ENCODE assay signal across 8 cellular contexts in the genomic region with DNA sequence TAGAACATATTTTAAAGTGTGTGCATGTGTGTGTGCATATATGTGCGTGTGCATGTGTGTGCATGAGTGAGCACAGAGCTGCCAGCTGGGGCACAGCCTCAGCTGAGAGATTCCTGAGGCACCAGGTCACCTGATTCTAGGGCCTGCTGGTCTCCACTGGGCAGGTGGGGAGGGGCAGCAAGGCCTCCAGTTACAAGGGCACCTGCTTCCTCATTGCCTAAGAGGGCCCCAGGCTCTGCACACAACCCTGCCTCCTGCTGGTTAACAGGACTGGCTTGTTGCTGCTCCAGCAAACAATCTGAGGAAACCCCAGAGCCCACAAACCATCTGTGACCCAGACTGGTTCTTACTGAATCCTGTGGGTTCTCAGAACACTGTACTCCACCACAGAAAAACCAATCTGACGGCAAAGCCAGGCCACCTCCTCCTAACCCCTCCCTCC. TPM values are rescaled to one million over a fixed set of nuclear protein-coding genes. Genes with fewer than 3 reads are reported as not detected.
DNase-seq lines count a peak whose midpoint lies in the region; ATAC-seq lines count a peak whose summit lies in the region.

No MANE protein-coding gene starts in this region.

- no peaks in the 10 kb centered on the region for H3K36me3 Mint-ChIP-seq in stimulated activated effector memory CD8-positive, alpha-beta T cell treated with anti-CD3 and anti-CD28 coated beads, Interleukin-12 subunit alpha, Interleukin-12 subunit beta, amount 100 ng/mL, for 72 hours

- H3K9me3 Mint-ChIP-seq in stimulated activated effector memory CD8-positive, alpha-beta T cell treated with anti-CD3 and anti-CD28 coated beads, Interleukin-12 subunit alpha, Interleukin-12 subunit beta, amount 100 ng/mL, for 72 hours = no peaks in the 10 kb centered on the region

- DNase-seq in NCI-H1092 (lab: John Stamatoyannopoulos, UW) = peak; percentile 48
- peak; percentile 23 for DNase-seq in SK-N-DZ (ENCODE audit: low spot score)
- DNase-seq in activated naive CD4-positive, alpha-beta T cell treated with anti-CD3 and anti-CD28 coated beads, Interleukin-2, amount 50 U/mL, for 16 hours = peak; percentile 17
- peak; percentile 27 for DNase-seq in kidney glomerular epithelial cell (lab: John Stamatoyannopoulos, UW)
- DNase-seq in stimulated activated effector memory CD8-positive, alpha-beta T cell treated with anti-CD3 and anti-CD28 coated beads, Interleukin-12 subunit alpha, Interleukin-12 subunit beta, amount 100 ng/mL, for 72 hours (ENCODE audit: low spot score in 2 of 2) = peak; percentile 26 to 84
- DNase-seq in GM19240 (ENCODE audit: insufficient read length, low spot score) = no peak

- H3K4me3 Mint-ChIP-seq in stimulated activated effector memory CD8-positive, alpha-beta T cell treated with anti-CD3 and anti-CD28 coated beads, Interleukin-12 subunit alpha, Interleukin-12 subunit beta, amount 100 ng/mL, for 72 hours = no peak overlapping the region

- peaks cover 23% of the 10 kb centered on the region for H3K4me1 Mint-ChIP-seq in stimulated activated effector memory CD8-positive, alpha-beta T cell treated with anti-CD3 and anti-CD28 coated beads, Interleukin-12 subunit alpha, Interleukin-12 subunit beta, amount 100 ng/mL, for 72 hours

- ATAC-seq in GM18499 (IDR thresholded peaks at IDR 0.05; ENCODE audit: insufficient read depth, unreplicated experiment) (peak; percentile 70), HG02678 (IDR thresholded peaks at IDR 0.05; ENCODE audit: unreplicated experiment) (peak; percentile 75)
- peak; percentile 97 for ATAC-seq in stimulated activated effector memory CD8-positive, alpha-beta T cell treated with anti-CD3 and anti-CD28 coated beads, Interleukin-12 subunit alpha, Interleukin-12 subunit beta, amount 100 ng/mL, for 72 hours

- no peak overlapping the region for H3K27ac Mint-ChIP-seq in stimulated activated effector memory CD8-positive, alpha-beta T cell treated with anti-CD3 and anti-CD28 coated beads, Interleukin-12 subunit alpha, Interleukin-12 subunit beta, amount 100 ng/mL, for 72 hours

RNA-seq across cellular contexts. Expression of a gene that starts 22.9 kb away (rescaled TPM):
- 22.8 and 23.8 TPM in 2 replicates for polyA plus RNA-seq in SK-N-DZ (2014; cell fraction: cytosol; rRNA removed)
- 10.8 and 11.4 TPM in 2 replicates for polyA plus RNA-seq in SK-N-DZ (2014; cell fraction: nucleus; rRNA removed)

RNA-seq across cellular contexts. Expression of a gene that starts 36.6 kb away (rescaled TPM):
- polyA plus RNA-seq in SK-N-DZ (2014; cell fraction: cytosol; rRNA removed) = 10.1 and 10.3 TPM in 2 replicates
- 6.4 and 10.4 TPM in 2 replicates for polyA plus RNA-seq in SK-N-DZ (2014; cell fraction: nucleus; rRNA removed)

RNA-seq across cellular contexts. Expression of a gene that starts 57.5 kb away (rescaled TPM):
- polyA plus RNA-seq in SK-N-DZ (2014; cell fraction: cytosol; rRNA removed) = 2.1 and 2.3 TPM in 2 replicates
- polyA plus RNA-seq in SK-N-DZ (2014; cell fraction: nucleus; rRNA removed) = 3.3 and 5.8 TPM in 2 replicates
